Comparison of ENCODE assay signal across 8 cellular contexts in genomic region chr14:35444104-35444503, GRCh38.
"Had no signal": no experiment of that assay in that cellular context is flagged by ENCODE, and none has a peak within 500 bp of the region (broad histone marks: within the 10 kb centered on the region; RNA-seq: fewer than 3 reads in every experiment).

No MANE protein-coding gene starts in this region.

- H3K4me3 ChIP-seq: GM12878 had no signal

- ATAC-seq: GM12878 had no signal

- FAIRE-seq: G401.6, GM12878, GM12891, GM12892, GM18507, GM19239 had no signal

- DNase-seq: GDM1, GF-D8 had no signal
